In the genomic region with DNA sequence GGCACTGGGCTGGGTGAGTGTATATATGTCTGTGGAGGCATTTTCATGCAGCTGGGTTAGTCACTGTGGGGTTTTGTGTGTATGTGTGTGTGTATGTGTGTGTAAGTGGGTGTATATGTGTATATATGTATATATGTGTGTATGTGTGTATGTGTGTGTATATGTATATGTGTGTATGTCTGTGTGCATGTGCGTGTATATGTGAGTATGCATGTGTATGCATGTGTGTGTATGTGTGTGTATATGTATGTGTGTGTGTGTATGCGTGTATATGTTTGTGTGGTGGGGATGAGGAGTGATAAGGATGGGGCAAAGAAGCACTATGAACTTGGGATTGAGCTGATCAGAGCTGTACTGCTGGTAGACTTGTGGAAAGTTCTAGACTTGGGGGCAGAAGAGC, we compare ENCODE assay signal across 21 cellular contexts. TPM values are rescaled to one million over a fixed set of nuclear protein-coding genes. Genes with fewer than 3 reads are reported as not detected.
DNase-seq lines count a peak whose midpoint lies in the region; ATAC-seq and TF ChIP-seq lines count a peak whose summit lies in the region.
"Had no signal": no experiment of that assay in that cellular context is flagged by ENCODE, and none has a peak within 500 bp of the region (broad histone marks: within the 10 kb centered on the region; RNA-seq: fewer than 3 reads in every experiment).

No MANE protein-coding gene starts in this region.

- H3K9me3 Mint-ChIP-seq in activated CD4-positive, alpha-beta T cell treated with anti-CD3 and anti-CD28 coated beads, Interleukin-2, amount 10 ng/mL, durations not matched to agents 7 days and 5 days: no peaks in the 10 kb centered on the region
- H3K9me3 Mint-ChIP-seq in T-cell (no peaks in the 10 kb centered on the region), type B pancreatic cell (no peaks in the 10 kb centered on the region)
- H3K9me3 Mint-ChIP-seq: HFFc6 had no signal

- DNase-seq in activated CD4-positive, alpha-beta T cell treated with anti-CD3 and anti-CD28 coated beads, Interleukin-2, amount 10 ng/mL, durations not matched to agents 7 days and 5 days: no peak
- no peak for DNase-seq in activated CD4-positive, alpha-beta T cell treated with anti-CD3 and anti-CD28 coated beads, Interleukin-2, amount 50 U/mL, for 4 hours
- DNase-seq in T-cell (no peak), type B pancreatic cell (ENCODE audit: extremely low spot score, unreplicated experiment) (peak; percentile 13), occipital lobe (lab: John Stamatoyannopoulos, UW) (no peak), NCI-H345 (lab: John Stamatoyannopoulos, UW) (no peak)
- no peak for DNase-seq in effector memory CD4-positive, alpha-beta T cell
- DNase-seq: C1 segment of cervical spinal cord, COR-L47, DMS53, HFFc6, Karpas-422, MM.1S, NCI-H1105 treated with DMSO at 0.1 percent for 48 hours, NCI-H187, NCI-H774, Right ventricle myocardium superior had no signal

- H3K4me1 Mint-ChIP-seq in activated CD4-positive, alpha-beta T cell treated with anti-CD3 and anti-CD28 coated beads, Interleukin-2, amount 10 ng/mL, durations not matched to agents 7 days and 5 days: peaks cover 25% of the 10 kb centered on the region
- peaks cover 12 to 28% (median 22%) of the 10 kb centered on the region in 3 donors for H3K4me1 Mint-ChIP-seq in T-cell
- H3K4me1 Mint-ChIP-seq in type B pancreatic cell (ENCODE audit: unreplicated experiment): no peaks in the 10 kb centered on the region

- H3K4me3 Mint-ChIP-seq in activated CD4-positive, alpha-beta T cell treated with anti-CD3 and anti-CD28 coated beads, Interleukin-2, amount 10 ng/mL, durations not matched to agents 7 days and 5 days: no peak overlapping the region
- H3K4me3 Mint-ChIP-seq in T-cell (no peak overlapping the region), type B pancreatic cell (no peak overlapping the region)
- H3K4me3 Mint-ChIP-seq: HFFc6 had no signal

- H3K4me1 ChIP-seq in effector memory CD4-positive, alpha-beta T cell (ENCODE audit: control insufficient read depth, insufficient read depth, low read length, poor library complexity, severe bottlenecking): no peaks in the 10 kb centered on the region

- CTCF ChIA-PET in activated CD4-positive, alpha-beta T cell treated with anti-CD3 and anti-CD28 coated beads, Interleukin-2, amount 10 ng/mL, durations not matched to agents 7 days and 5 days (lab: Charles Lee): interaction anchor here (1.0 to 1.3 kb wide), 3 partner anchors 10 to 13 kb away, joined by 3 read pairs; no protein-coding TSS in a partner anchor
- CTCF ChIA-PET in T-cell (lab: Charles Lee): no interaction called here

- H3K27ac ChIP-seq in effector memory CD4-positive, alpha-beta T cell (ENCODE audit: insufficient read depth, low read length, poor library complexity, severe bottlenecking): peak overlapping the region; percentile 18

- POLR2A ChIA-PET in activated CD4-positive, alpha-beta T cell treated with anti-CD3 and anti-CD28 coated beads, Interleukin-2, amount 10 ng/mL, durations not matched to agents 7 days and 5 days (lab: Charles Lee): no interaction called here
- POLR2A ChIA-PET in T-cell (lab: Charles Lee): no interaction called here

- H3K27me3 ChIP-seq in effector memory CD4-positive, alpha-beta T cell (replicated peaks; ENCODE audit: control insufficient read depth, insufficient read depth, low read length, poor library complexity, severe bottlenecking): no peaks in the 10 kb centered on the region

- ATAC-seq in T-cell (replicated peaks in 1 of 4) (no peak), GM19023 (IDR thresholded peaks at IDR 0.05; ENCODE audit: unreplicated experiment) (no peak)

- H3K27me3 Mint-ChIP-seq in activated CD4-positive, alpha-beta T cell treated with anti-CD3 and anti-CD28 coated beads, Interleukin-2, amount 10 ng/mL, durations not matched to agents 7 days and 5 days: no peaks in the 10 kb centered on the region
- peaks cover 0 to 3% of the 10 kb centered on the region in 2 donors for H3K27me3 Mint-ChIP-seq in T-cell
- peaks cover 3% of the 10 kb centered on the region for H3K27me3 Mint-ChIP-seq in type B pancreatic cell

- H3K36me3 Mint-ChIP-seq in activated CD4-positive, alpha-beta T cell treated with anti-CD3 and anti-CD28 coated beads, Interleukin-2, amount 10 ng/mL, durations not matched to agents 7 days and 5 days (ENCODE audit: low read depth): no peaks in the 10 kb centered on the region
- H3K36me3 Mint-ChIP-seq in T-cell (no peaks in the 10 kb centered on the region), type B pancreatic cell (no peaks in the 10 kb centered on the region)

- TF ChIP-seq CTCF in type B pancreatic cell (conservative IDR thresholded peaks at IDR 0.05): no peak

- no peak overlapping the region for H3K4me3 ChIP-seq in effector memory CD4-positive, alpha-beta T cell (ENCODE audit: insufficient read depth, low read depth, low read length, poor library complexity, severe bottlenecking)

- H3K9me3 ChIP-seq in effector memory CD4-positive, alpha-beta T cell (ENCODE audit: control insufficient read depth, low read length): no peaks in the 10 kb centered on the region

- no peaks in the 10 kb centered on the region for H3K36me3 ChIP-seq in effector memory CD4-positive, alpha-beta T cell (ENCODE audit: control insufficient read depth, insufficient read depth, low read length)

- H3K27ac Mint-ChIP-seq in activated CD4-positive, alpha-beta T cell treated with anti-CD3 and anti-CD28 coated beads, Interleukin-2, amount 10 ng/mL, durations not matched to agents 7 days and 5 days: peak overlapping the region; percentile 44
- H3K27ac Mint-ChIP-seq in T-cell: peak overlapping the region; percentile 20 to 62
- no peak overlapping the region for H3K27ac Mint-ChIP-seq in type B pancreatic cell
- H3K27ac Mint-ChIP-seq: HFFc6 had no signal

RNA-seq across cellular contexts. Expression of gene PLLP, which starts 29.0 kb away (rescaled TPM):
- under 1 TPM; 0.40 to 0.55 TPM for total RNA-seq in activated CD4-positive, alpha-beta T cell treated with anti-CD3 and anti-CD28 coated beads, Interleukin-2, amount 10 ng/mL, durations not matched to agents 7 days and 5 days
- total RNA-seq in T-cell: 1 to 10 TPM; 1.4 to 4.3 (median 3.3) TPM
- total RNA-seq in type B pancreatic cell (ENCODE audit: low replicate concordance): 4.9 and 5.1 TPM in 2 replicates
- total RNA-seq in occipital lobe: 1.2 TPM
- total RNA-seq: A172, HFFc6 had no signal

RNA-seq across cellular contexts. Expression of gene CCL22, which starts 45.1 kb away (rescaled TPM):
- under 1 TPM; 0.50 to 0.74 TPM for total RNA-seq in activated CD4-positive, alpha-beta T cell treated with anti-CD3 and anti-CD28 coated beads, Interleukin-2, amount 10 ng/mL, durations not matched to agents 7 days and 5 days
- total RNA-seq in T-cell (10 to 100 TPM in 3 of 5 donors, not detected in 2; 13.0 to 27.3 (median 13.0) TPM), type B pancreatic cell (ENCODE audit: low replicate concordance) (0.17 TPM in 1 of 2 replicates, not detected in the other), occipital lobe (not detected)
- total RNA-seq: A172, H1, HFFc6, NCI-H460, Right ventricle myocardium superior had no signal

RNA-seq across cellular contexts. Expression of gene CX3CL1, which starts 58.8 kb away (rescaled TPM):
- total RNA-seq in activated CD4-positive, alpha-beta T cell treated with anti-CD3 and anti-CD28 coated beads, Interleukin-2, amount 10 ng/mL, durations not matched to agents 7 days and 5 days: not detected
- total RNA-seq in T-cell: under 1 TPM in 3 of 5 donors, not detected in 2; 0.13 to 0.18 (median 0.16) TPM
- 1.4 and 17.8 TPM in 2 replicates for total RNA-seq in type B pancreatic cell (ENCODE audit: low replicate concordance)
- total RNA-seq in occipital lobe: 2.5 TPM
- total RNA-seq: HFFc6, NCI-H460 had no signal
